1 cellular context compared by ENCODE assay signal in the genomic region with DNA sequence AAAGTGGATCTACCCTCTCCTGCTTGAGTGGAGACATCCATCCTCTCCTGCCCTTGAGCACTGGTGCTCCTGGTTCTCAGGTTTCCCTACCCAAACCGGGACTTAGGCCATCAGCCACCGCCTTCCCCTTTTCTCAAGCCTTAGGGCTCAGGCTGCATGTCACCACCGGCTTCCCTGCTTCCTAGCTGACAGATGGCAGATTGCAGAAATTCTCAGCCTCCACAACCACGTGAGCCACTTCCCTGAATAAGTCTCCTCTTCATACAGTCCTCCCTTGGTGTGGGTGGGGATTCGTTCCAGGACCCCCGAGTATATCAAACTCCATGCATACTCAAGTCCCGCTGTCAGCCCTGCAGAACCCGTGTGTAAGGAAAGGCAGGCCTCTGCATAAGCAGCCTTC.
TF ChIP-seq lines count a peak whose summit lies in the region.

No MANE protein-coding gene starts in this region.

TF ChIP-seq in GM23338, 12 proteins besides CTCF, POLR2A, EP300 and RAD21 (continued from another document):
- TF ChIP-seq, protein P1, sequence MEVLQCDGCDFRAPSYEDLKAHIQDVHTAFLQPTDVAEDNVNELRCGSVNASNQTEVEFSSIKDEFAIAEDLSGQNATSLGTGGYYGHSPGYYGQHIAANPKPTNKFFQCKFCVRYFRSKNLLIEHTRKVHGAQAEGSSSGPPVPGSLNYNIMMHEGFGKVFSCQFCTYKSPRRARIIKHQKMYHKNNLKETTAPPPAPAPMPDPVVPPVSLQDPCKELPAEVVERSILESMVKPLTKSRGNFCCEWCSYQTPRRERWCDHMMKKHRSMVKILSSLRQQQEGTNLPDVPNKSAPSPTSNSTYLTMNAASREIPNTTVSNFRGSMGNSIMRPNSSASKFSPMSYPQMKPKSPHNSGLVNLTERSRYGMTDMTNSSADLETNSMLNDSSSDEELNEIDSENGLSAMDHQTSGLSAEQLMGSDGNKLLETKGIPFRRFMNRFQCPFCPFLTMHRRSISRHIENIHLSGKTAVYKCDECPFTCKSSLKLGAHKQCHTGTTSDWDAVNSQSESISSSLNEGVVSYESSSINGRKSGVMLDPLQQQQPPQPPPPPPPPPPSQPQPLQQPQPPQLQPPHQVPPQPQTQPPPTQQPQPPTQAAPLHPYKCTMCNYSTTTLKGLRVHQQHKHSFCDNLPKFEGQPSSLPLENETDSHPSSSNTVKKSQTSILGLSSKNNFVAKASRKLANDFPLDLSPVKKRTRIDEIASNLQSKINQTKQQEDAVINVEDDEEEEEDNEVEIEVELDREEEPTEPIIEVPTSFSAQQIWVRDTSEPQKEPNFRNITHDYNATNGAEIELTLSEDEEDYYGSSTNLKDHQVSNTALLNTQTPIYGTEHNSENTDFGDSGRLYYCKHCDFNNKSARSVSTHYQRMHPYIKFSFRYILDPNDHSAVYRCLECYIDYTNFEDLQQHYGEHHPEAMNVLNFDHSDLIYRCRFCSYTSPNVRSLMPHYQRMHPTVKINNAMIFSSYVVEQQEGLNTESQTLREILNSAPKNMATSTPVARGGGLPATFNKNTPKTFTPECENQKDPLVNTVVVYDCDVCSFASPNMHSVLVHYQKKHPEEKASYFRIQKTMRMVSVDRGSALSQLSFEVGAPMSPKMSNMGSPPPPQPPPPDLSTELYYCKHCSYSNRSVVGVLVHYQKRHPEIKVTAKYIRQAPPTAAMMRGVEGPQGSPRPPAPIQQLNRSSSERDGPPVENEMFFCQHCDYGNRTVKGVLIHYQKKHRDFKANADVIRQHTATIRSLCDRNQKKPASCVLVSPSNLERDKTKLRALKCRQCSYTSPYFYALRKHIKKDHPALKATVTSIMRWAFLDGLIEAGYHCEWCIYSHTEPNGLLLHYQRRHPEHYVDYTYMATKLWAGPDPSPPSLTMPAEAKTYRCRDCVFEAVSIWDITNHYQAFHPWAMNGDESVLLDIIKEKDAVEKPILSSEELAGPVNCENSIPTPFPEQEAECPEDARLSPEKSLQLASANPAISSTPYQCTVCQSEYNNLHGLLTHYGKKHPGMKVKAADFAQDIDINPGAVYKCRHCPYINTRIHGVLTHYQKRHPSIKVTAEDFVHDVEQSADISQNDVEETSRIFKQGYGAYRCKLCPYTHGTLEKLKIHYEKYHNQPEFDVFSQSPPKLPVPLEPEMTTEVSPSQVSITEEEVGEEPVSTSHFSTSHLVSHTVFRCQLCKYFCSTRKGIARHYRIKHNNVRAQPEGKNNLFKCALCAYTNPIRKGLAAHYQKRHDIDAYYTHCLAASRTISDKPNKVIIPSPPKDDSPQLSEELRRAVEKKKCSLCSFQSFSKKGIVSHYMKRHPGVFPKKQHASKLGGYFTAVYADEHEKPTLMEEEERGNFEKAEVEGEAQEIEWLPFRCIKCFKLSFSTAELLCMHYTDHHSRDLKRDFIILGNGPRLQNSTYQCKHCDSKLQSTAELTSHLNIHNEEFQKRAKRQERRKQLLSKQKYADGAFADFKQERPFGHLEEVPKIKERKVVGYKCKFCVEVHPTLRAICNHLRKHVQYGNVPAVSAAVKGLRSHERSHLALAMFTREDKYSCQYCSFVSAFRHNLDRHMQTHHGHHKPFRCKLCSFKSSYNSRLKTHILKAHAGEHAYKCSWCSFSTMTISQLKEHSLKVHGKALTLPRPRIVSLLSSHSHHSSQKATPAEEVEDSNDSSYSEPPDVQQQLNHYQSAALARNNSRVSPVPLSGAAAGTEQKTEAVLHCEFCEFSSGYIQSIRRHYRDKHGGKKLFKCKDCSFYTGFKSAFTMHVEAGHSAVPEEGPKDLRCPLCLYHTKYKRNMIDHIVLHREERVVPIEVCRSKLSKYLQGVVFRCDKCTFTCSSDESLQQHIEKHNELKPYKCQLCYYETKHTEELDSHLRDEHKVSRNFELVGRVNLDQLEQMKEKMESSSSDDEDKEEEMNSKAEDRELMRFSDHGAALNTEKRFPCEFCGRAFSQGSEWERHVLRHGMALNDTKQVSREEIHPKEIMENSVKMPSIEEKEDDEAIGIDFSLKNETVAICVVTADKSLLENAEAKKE (CRISPR knock-in tag; IDR thresholded peaks at IDR 0.05): no peak
- no peak for TF ChIP-seq EZH2 (IDR thresholded peaks at IDR 0.05; ENCODE audit: low read depth, unreplicated experiment)
- no peak for TF ChIP-seq ZNF114 (CRISPR knock-in tag; IDR thresholded peaks at IDR 0.05)
- no peak for TF ChIP-seq POLR2AphosphoS5 (IDR thresholded peaks at IDR 0.05; ENCODE audit: low read depth)
